Comparison of ENCODE assay signal across 8 cellular contexts in genomic region chr10:50659865-50660730, GRCh38. TPM values are rescaled to one million over a fixed set of nuclear protein-coding genes. Genes with fewer than 3 reads are reported as not detected.
DNase-seq lines count a peak whose midpoint lies in the region; ATAC-seq and TF ChIP-seq lines count a peak whose summit lies in the region.
"Not testable (repeated sequence)": the region's sequence is repeated elsewhere in the genome, so short reads cannot be mapped to it uniquely, and the experiment has no call there.

No MANE protein-coding gene starts in this region.

- H3K27ac Mint-ChIP-seq in CD14-positive monocyte = peak overlapping the region in 2 of 7 donors; percentile 33 to 50
- H3K27ac Mint-ChIP-seq in activated naive CD8-positive, alpha-beta T cell treated with anti-CD3 and anti-CD28 coated beads for 36 hours = peak overlapping the region; percentile 79

- H3K27me3 ChIP-seq in right atrium auricular region = not testable (repeated sequence)

- peak; percentile 46 for TF ChIP-seq POLR2A in GM18951 (IDR thresholded peaks at IDR 0.05; ENCODE audit: extremely low read depth, insufficient read depth, insufficient read length)

- H3K36me3 ChIP-seq in right atrium auricular region = not testable (repeated sequence)

- peak; percentile 17 for TF ChIP-seq CTCF in CD14-positive monocyte (IDR thresholded peaks at IDR 0.05)
- TF ChIP-seq CTCF in right atrium auricular region (IDR thresholded peaks at IDR 0.05) = peak in 1 of 2 donors; percentile 43

- not testable (repeated sequence) for H3K4me1 ChIP-seq in right atrium auricular region

- not testable (repeated sequence) for H3K36me3 Mint-ChIP-seq in CD14-positive monocyte; activated naive CD8-positive, alpha-beta T cell treated with anti-CD3 and anti-CD28 coated beads for 36 hours

- not testable (repeated sequence) for DNase-seq in CD14-positive monocyte (ENCODE audit: low spot score); right atrium auricular region (ENCODE audit: low spot score)
- DNase-seq in NAMALWA (ENCODE audit: low spot score) (peak; percentile 84), T-helper 1 cell (peak in 3 of 5 donors; percentile 13 to 72 (median 54))
- DNase-seq in activated naive CD8-positive, alpha-beta T cell treated with anti-CD3 and anti-CD28 coated beads for 36 hours = peak; percentile 69
- peak; percentile 52 to 70 for DNase-seq in stimulated activated CD4-positive, alpha-beta T cell treated with anti-CD3 and anti-CD28 coated beads, Interleukin-2, amount 100 ng/mL, for 24 hours

- not testable (repeated sequence) for H3K4me1 Mint-ChIP-seq in CD14-positive monocyte; activated naive CD8-positive, alpha-beta T cell treated with anti-CD3 and anti-CD28 coated beads for 36 hours

- ATAC-seq in HG02938 (IDR thresholded peaks at IDR 0.05; ENCODE audit: unreplicated experiment) = peak; percentile 93

- H3K4me3 Mint-ChIP-seq in CD14-positive monocyte = peak overlapping the region; percentile 80 to 94
- H3K4me3 Mint-ChIP-seq in activated naive CD8-positive, alpha-beta T cell treated with anti-CD3 and anti-CD28 coated beads for 36 hours = peak overlapping the region; percentile 89

- in situ Hi-C loops in GM18951 (cut with MboI; ENCODE audit: low sequenced_read_pairs, unreplicated experiment) = not testable (repeated sequence)

- peak overlapping the region; percentile 14 to 40 for H3K4me3 ChIP-seq in right atrium auricular region

- intact Hi-C loops in CD14-positive monocyte (cut with micrococcal nuclease) = not testable (repeated sequence)

- not testable (repeated sequence) for H3K27me3 Mint-ChIP-seq in CD14-positive monocyte (ENCODE audit: low read depth in 3 of 3); activated naive CD8-positive, alpha-beta T cell treated with anti-CD3 and anti-CD28 coated beads for 36 hours

- not testable (repeated sequence) for H3K9me3 ChIP-seq in right atrium auricular region

- H3K9me3 Mint-ChIP-seq in CD14-positive monocyte; activated naive CD8-positive, alpha-beta T cell treated with anti-CD3 and anti-CD28 coated beads for 36 hours: not testable (repeated sequence)

- not testable (repeated sequence) for H3K27ac ChIP-seq in right atrium auricular region

RNA-seq across cellular contexts. Expression of gene SGMS1, which starts 36.3 kb away (rescaled TPM):
- 10 to 100 TPM; 19.5 to 20.4 TPM for polyA plus RNA-seq in CD14-positive monocyte
- total RNA-seq in activated naive CD8-positive, alpha-beta T cell treated with anti-CD3 and anti-CD28 coated beads for 36 hours = 10 to 100 TPM in 1 of 2 experiments, 1 to 10 TPM in 1; 9.8 to 11.3 TPM
- total RNA-seq in right atrium auricular region = 10 to 100 TPM; 32.5 to 35.9 TPM
